ENCODE assay signal across 29 cellular contexts in the genomic region with DNA sequence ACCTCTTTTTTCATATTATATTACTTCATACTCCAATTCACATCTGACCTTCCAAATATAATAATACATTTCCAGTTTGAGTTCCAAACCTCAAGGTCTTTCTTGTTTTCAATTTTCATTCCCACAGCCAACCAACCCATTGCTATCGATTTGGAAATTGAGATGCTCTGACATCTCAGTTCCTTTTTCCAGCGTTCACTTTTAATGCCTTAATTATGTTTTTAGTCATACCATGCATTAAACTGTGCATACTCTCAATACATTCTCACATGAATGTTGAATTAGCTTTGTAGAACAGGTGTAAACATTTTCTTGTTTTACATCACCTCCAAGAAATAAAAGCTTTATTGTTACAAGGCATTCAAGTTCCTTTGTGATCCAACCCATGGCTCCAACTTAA.
DNase-seq lines count a peak whose midpoint lies in the region; ATAC-seq and FAIRE-seq lines count a peak whose summit lies in the region.
"Had no signal": no experiment of that assay in that cellular context is flagged by ENCODE, and none has a peak within 500 bp of the region (broad histone marks: within the 10 kb centered on the region; RNA-seq: fewer than 3 reads in every experiment).

No MANE protein-coding gene starts in this region.

- DNase-seq in GM19239 (ENCODE audit: insufficient read length, low spot score) = no peak
- DNase-seq in HPDE6-E6E7 (ENCODE audit: extremely low spot score) = no peak
- DNase-seq in effector CD8-positive, alpha-beta T cell (lab: John Stamatoyannopoulos, UW) = no peak
- DNase-seq in SIG-M5 treated with dmso at 0.1 percent for 504 hours (lab: John Stamatoyannopoulos, UW; ENCODE audit: unreplicated experiment) = no peak
- DNase-seq in NCI-H774 (lab: John Stamatoyannopoulos, UW) = no peak
- DNase-seq: activated CD4-positive, alpha-beta T cell treated with anti-CD3 and anti-CD28 coated beads, Interleukin-2, amount 50 U/mL, for 4 hours; activated CD4-positive, CD25-positive, alpha-beta regulatory T cell; activated CD8-positive, alpha-beta memory T cell treated with anti-CD3 and anti-CD28 coated beads, Interleukin-2, amount 50 U/mL, for 4 hours; activated naive CD4-positive, alpha-beta T cell treated with anti-CD3 and anti-CD28 coated beads for 36 hours; amniotic stem cell; Caco-2; DMS79 treated with DMSO at 0.1 percent for 48 hours; effector CD4-positive, alpha-beta T cell; GF-D8; glutamatergic neuron; left ventricle myocardium superior; naive B cell; NCI-H1092; NCI-H69; nucleus accumbens; stimulated activated CD4-positive, alpha-beta T cell treated with anti-CD3 and anti-CD28 coated beads, Interleukin-4, amount 100 ng/mL, for 4 hours; stimulated activated naive CD4-positive, alpha-beta T cell treated with Interleukin-2 at 50 U/mL for 16 hours; T-cell; testis; uterus had no signal

- peak; percentile 14 for FAIRE-seq in GM19239 (lab: Jason Lieb, UNC)
- FAIRE-seq: keratinocyte had no signal

- ATAC-seq in GM21723 (IDR thresholded peaks at IDR 0.05; ENCODE audit: unreplicated experiment) = peak; percentile 66
- peak; percentile 77 for ATAC-seq in HG03103 (IDR thresholded peaks at IDR 0.05; ENCODE audit: low read depth, unreplicated experiment)
- ATAC-seq: left ventricle myocardium superior, sciatic nerve, T-cell had no signal
